Comparison of ENCODE assay signal across 15 cellular contexts in genomic region chr22:44683237-44683636, GRCh38. TPM values are rescaled to one million over a fixed set of nuclear protein-coding genes. Genes with fewer than 3 reads are reported as not detected.
A peak's percentile ranks its signal among the peaks of the same experiment; 100 is the strongest.
DNase-seq lines count a peak whose midpoint lies in the region; ATAC-seq and TF ChIP-seq lines count a peak whose summit lies in the region.
"Had no signal": no experiment of that assay in that cellular context is flagged by ENCODE, and none has a peak within 500 bp of the region (broad histone marks: within the 10 kb centered on the region; RNA-seq: fewer than 3 reads in every experiment).

No MANE protein-coding gene starts in this region.

- TF ChIP-seq CTCF in upper lobe of left lung (IDR thresholded peaks at IDR 0.05) = no peak
- TF ChIP-seq CTCF in transverse colon (IDR thresholded peaks at IDR 0.05) = no peak

- peaks cover 8% of the 10 kb centered on the region for H3K36me3 Mint-ChIP-seq in activated naive CD4-positive, alpha-beta T cell treated with anti-CD3 and anti-CD28 coated beads, Interleukin-2, amount 10 ng/mL, durations not matched to agents 7 days and 5 days

- in situ Hi-C loops in transverse colon (cut with MboI; ENCODE audit: low pct_ligation_motif_present in 1 of 4, low pct_unique_long_range_greater_than_20kb in 1 of 4, low sequenced_read_pairs in 3 of 4) = no loop called here

- H3K27me3 Mint-ChIP-seq in activated naive CD4-positive, alpha-beta T cell treated with anti-CD3 and anti-CD28 coated beads, Interleukin-2, amount 10 ng/mL, durations not matched to agents 7 days and 5 days = peaks cover 13% of the 10 kb centered on the region

- TF ChIP-seq POLR2A in upper lobe of left lung (IDR thresholded peaks at IDR 0.05) = no peak
- TF ChIP-seq POLR2A in transverse colon (IDR thresholded peaks at IDR 0.05) = no peak

- peak overlapping the region; percentile 64 for H3K27ac Mint-ChIP-seq in activated naive CD4-positive, alpha-beta T cell treated with anti-CD3 and anti-CD28 coated beads, Interleukin-2, amount 10 ng/mL, durations not matched to agents 7 days and 5 days

- 80 to 88% methylated on average over 1 to 5 of the region's 5 CpGs for WGBS in upper lobe of left lung, 2 donors
- WGBS in transverse colon (ENCODE audit: low coverage in 1 of 2), 2 donors = 71% methylated on average over 5 of the region's 5 CpGs; no CpG with 5 or more reads in 1 of the 2 donors

- H3K36me3 ChIP-seq in upper lobe of left lung = no peaks in the 10 kb centered on the region
- H3K36me3 ChIP-seq in transverse colon = no peaks in the 10 kb centered on the region
- H3K36me3 ChIP-seq: cardiac muscle cell, gastroesophageal sphincter had no signal

- DNase-seq in stimulated activated CD4-positive, alpha-beta T cell treated with anti-CD3 and anti-CD28 coated beads, Interleukin-15, amount 100 ng/mL, for 24 hours = peak; percentile 48
- DNase-seq in stimulated activated CD4-positive, alpha-beta T cell treated with anti-CD3 and anti-CD28 coated beads, Interleukin-12 subunit alpha, Interleukin-12 subunit beta, amount 100 ng/mL, for 4 hours = no peak
- peak; percentile 48 for DNase-seq in activated naive CD4-positive, alpha-beta T cell treated with anti-CD3 and anti-CD28 coated beads, Interleukin-2, amount 10 ng/mL, durations not matched to agents 7 days and 5 days
- DNase-seq in NCI-H226 (no peak), upper lobe of left lung (no peak), transverse colon (no peak), occipital lobe (lab: John Stamatoyannopoulos, UW) (no peak)
- DNase-seq: AML-193, DMS79 treated with DMSO at 0.1 percent for 48 hours, islet precursor cell, NCI-H1930, SHP77 treated with DMSO at 0.1 percent for 48 hours had no signal

- TF ChIP-seq EP300 in upper lobe of left lung (IDR thresholded peaks at IDR 0.05) = no peak
- TF ChIP-seq EP300 in transverse colon (IDR thresholded peaks at IDR 0.05; ENCODE audit: low read depth) = no peak

- H3K4me3 Mint-ChIP-seq in activated naive CD4-positive, alpha-beta T cell treated with anti-CD3 and anti-CD28 coated beads, Interleukin-2, amount 10 ng/mL, durations not matched to agents 7 days and 5 days = no peak overlapping the region

- H3K9me3 ChIP-seq in upper lobe of left lung (no peaks in the 10 kb centered on the region), transverse colon (no peaks in the 10 kb centered on the region)
- H3K9me3 ChIP-seq: gastroesophageal sphincter had no signal

- no peaks in the 10 kb centered on the region for H3K9me3 Mint-ChIP-seq in activated naive CD4-positive, alpha-beta T cell treated with anti-CD3 and anti-CD28 coated beads, Interleukin-2, amount 10 ng/mL, durations not matched to agents 7 days and 5 days

- H3K4me1 ChIP-seq in upper lobe of left lung = peaks cover 7 to 18% (median 14%) of the 10 kb centered on the region in 4 donors
- peaks cover 0 to 17% (median 9%) of the 10 kb centered on the region in 4 donors for H3K4me1 ChIP-seq in transverse colon

- no peak overlapping the region for H3K4me3 ChIP-seq in upper lobe of left lung
- no peak overlapping the region for H3K4me3 ChIP-seq in transverse colon
- H3K4me3 ChIP-seq: cardiac muscle cell, gastroesophageal sphincter had no signal

- no peak overlapping the region for H3K27ac ChIP-seq in upper lobe of left lung
- no peak overlapping the region for H3K27ac ChIP-seq in transverse colon
- H3K27ac ChIP-seq: cardiac muscle cell, gastroesophageal sphincter had no signal

- ATAC-seq in HG02759 (IDR thresholded peaks at IDR 0.05; ENCODE audit: unreplicated experiment) (peak; percentile 46), upper lobe of left lung (ENCODE audit: low FRiP score in 2 of 2) (no peak)
- ATAC-seq: gastroesophageal sphincter had no signal

- intact Hi-C loops in transverse colon (cut with DNase I; ENCODE audit: low total_unique reads) = no loop called here

- peaks cover 73% of the 10 kb centered on the region for H3K4me1 Mint-ChIP-seq in activated naive CD4-positive, alpha-beta T cell treated with anti-CD3 and anti-CD28 coated beads, Interleukin-2, amount 10 ng/mL, durations not matched to agents 7 days and 5 days

- CTCF ChIA-PET in activated naive CD4-positive, alpha-beta T cell treated with anti-CD3 and anti-CD28 coated beads, Interleukin-2, amount 10 ng/mL, durations not matched to agents 7 days and 5 days (lab: Charles Lee) = interaction anchor here (1.0 to 4.3 kb wide), 6 partner anchors 12 to 56 kb away, joined by 3 to 19 read pairs (median 4); no protein-coding TSS in a partner anchor

- H3K27me3 ChIP-seq in upper lobe of left lung (no peaks in the 10 kb centered on the region), transverse colon (no peaks in the 10 kb centered on the region)
- H3K27me3 ChIP-seq: cardiac muscle cell, gastroesophageal sphincter had no signal

RNA-seq across cellular contexts. Expression of gene PRR5, which starts 18.8 kb away (rescaled TPM):
- 10 to 100 TPM; 13.1 to 68.1 (median 15.8) TPM for total RNA-seq in upper lobe of left lung
- 10 to 100 TPM; 17.7 to 68.3 (median 22.2) TPM for total RNA-seq in transverse colon
- 13.6 TPM for total RNA-seq in occipital lobe

Comparison
In these comparisons a context has a peak if more than half of its experiments do, and no peak if none do; other contexts are left out.
1. DNase-seq: peak in stimulated activated CD4-positive, alpha-beta T cell treated with anti-CD3 and anti-CD28 coated beads, Interleukin-15, amount 100 ng/mL, for 24 hours (single experiment) and activated naive CD4-positive, alpha-beta T cell treated with anti-CD3 and anti-CD28 coated beads, Interleukin-2, amount 10 ng/mL, durations not matched to agents 7 days and 5 days (single experiment); none in stimulated activated CD4-positive, alpha-beta T cell treated with anti-CD3 and anti-CD28 coated beads, Interleukin-12 subunit alpha, Interleukin-12 subunit beta, amount 100 ng/mL, for 4 hours (single experiment), NCI-H226 (single experiment), upper lobe of left lung (0 of 2), transverse colon (single experiment) and occipital lobe (single experiment).